In the genomic region with DNA sequence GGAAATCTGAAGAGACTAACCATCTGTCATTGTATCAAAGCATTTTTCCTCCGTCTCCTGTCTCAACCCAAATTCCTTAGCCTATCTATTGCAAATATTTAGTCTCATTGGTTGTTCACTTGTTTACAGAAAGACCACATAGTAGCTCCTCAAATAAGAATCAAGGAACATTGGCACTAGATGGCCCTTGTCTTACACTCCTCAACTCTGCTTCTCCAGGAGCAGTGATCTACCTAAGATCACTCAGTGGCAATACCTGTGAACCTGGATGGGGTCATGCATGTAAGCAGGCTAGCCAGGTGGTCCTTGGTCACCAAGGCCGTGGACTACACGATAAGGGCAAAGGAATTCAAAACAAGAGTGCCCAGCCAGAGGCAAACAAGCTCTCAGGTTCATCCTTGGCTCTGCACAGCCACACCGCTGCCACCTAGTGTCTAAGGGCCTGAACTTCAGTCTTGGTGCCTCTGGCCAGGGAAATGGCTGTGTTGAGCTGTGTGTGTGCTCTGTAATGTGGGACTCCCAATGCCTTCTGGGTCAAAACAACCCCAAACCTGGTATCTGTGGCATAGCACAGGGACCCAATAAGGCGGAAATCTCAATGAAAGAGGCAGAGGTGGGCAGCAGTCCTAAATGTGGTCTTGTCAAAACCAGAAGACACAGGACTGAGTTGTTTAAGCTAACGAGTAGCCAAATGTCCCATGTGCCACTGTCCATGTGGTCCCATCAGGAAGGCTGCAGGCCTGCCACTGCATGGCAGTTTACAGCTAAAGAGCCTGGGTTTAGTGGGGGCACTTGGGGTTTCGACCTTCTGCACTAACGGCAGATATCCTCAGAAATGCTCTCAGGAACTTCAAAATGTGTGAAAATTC, we compare ENCODE assay signal across 1 cellular context.
TF ChIP-seq lines count a peak whose summit lies in the region.

No MANE protein-coding gene starts in this region.

TF ChIP-seq in SK-N-SH, 30 proteins besides CTCF, POLR2A, EP300 and RAD21 (continued from another document):
- TF ChIP-seq, protein P1, sequence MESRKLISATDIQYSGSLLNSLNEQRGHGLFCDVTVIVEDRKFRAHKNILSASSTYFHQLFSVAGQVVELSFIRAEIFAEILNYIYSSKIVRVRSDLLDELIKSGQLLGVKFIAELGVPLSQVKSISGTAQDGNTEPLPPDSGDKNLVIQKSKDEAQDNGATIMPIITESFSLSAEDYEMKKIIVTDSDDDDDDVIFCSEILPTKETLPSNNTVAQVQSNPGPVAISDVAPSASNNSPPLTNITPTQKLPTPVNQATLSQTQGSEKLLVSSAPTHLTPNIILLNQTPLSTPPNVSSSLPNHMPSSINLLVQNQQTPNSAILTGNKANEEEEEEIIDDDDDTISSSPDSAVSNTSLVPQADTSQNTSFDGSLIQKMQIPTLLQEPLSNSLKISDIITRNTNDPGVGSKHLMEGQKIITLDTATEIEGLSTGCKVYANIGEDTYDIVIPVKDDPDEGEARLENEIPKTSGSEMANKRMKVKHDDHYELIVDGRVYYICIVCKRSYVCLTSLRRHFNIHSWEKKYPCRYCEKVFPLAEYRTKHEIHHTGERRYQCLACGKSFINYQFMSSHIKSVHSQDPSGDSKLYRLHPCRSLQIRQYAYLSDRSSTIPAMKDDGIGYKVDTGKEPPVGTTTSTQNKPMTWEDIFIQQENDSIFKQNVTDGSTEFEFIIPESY (IDR thresholded peaks at IDR 0.05; ENCODE audit: borderline replicate concordance, low read depth) = no peak
